ENCODE assay signal across 8 cellular contexts in the genomic region with DNA sequence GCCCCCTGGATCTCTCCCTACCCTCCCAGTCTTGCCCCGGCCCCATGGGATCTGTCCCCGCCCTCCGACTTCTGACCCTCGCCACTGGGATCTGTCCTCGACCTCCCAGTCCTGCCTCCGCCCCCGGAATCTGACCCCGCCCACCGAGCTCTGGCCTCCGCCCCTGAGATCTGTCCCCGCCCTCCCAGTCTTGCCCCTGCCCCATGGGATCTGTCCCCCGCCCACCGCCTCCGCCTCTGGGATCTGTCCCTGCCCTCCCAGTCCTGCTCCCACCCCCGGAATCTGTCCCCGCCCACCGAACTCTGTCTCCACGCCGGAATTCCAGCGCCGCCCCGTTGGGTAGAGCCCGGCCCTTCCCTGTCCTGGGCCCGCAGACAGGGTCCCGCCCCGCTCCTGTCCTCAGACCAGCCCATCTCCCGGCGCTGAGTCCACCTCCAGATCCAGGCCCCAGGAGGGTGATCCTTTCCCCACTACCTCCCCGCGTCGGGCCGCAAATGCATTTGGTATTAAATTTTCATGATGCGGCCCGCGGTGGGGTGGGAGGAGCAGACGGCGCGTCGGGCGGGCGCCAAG. TPM values are rescaled to one million over a fixed set of nuclear protein-coding genes. Genes with fewer than 3 reads are reported as not detected.
DNase-seq lines count a peak whose midpoint lies in the region; ATAC-seq and TF ChIP-seq lines count a peak whose summit lies in the region.

No MANE protein-coding gene starts in this region.

- peaks cover 56% of the 10 kb centered on the region for H3K4me1 Mint-ChIP-seq in activated CD4-positive, alpha-beta memory T cell treated with anti-CD3 and anti-CD28 coated beads, Interleukin-2, amount 10 ng/mL, durations not matched to agents 7 days and 5 days

- no peak for TF ChIP-seq CTCF in epithelial cell of esophagus (IDR thresholded peaks at IDR 0.05; ENCODE audit: insufficient read depth, low read depth, low read length, missing control alignments)
- TF ChIP-seq CTCF in suprapubic skin (IDR thresholded peaks at IDR 0.05): no peak

- H3K9me3 Mint-ChIP-seq in activated CD4-positive, alpha-beta memory T cell treated with anti-CD3 and anti-CD28 coated beads, Interleukin-2, amount 10 ng/mL, durations not matched to agents 7 days and 5 days: no peaks in the 10 kb centered on the region

- H3K4me1 ChIP-seq in suprapubic skin: peaks cover 35% of the 10 kb centered on the region

- H3K36me3 Mint-ChIP-seq in activated CD4-positive, alpha-beta memory T cell treated with anti-CD3 and anti-CD28 coated beads, Interleukin-2, amount 10 ng/mL, durations not matched to agents 7 days and 5 days (ENCODE audit: low read depth): peaks cover 24% of the 10 kb centered on the region

- no peak for TF ChIP-seq EP300 in suprapubic skin (IDR thresholded peaks at IDR 0.05)

- DNase-seq in NK-92 treated with Interleukin-12 subunit alpha and Interleukin-12 subunit beta, amount 100 ng/mL, for 24 hours (lab: John Stamatoyannopoulos, UW): peak; percentile 73
- DNase-seq in NK-92 (lab: John Stamatoyannopoulos, UW; ENCODE audit: unreplicated experiment): no peak
- DNase-seq in NCI-H446 (lab: John Stamatoyannopoulos, UW): peak; percentile 85 to 95
- peak; percentile 77 for DNase-seq in activated CD4-positive, alpha-beta memory T cell treated with anti-CD3 and anti-CD28 coated beads, Interleukin-2, amount 10 ng/mL, durations not matched to agents 7 days and 5 days
- peak; percentile 95 for DNase-seq in epithelial cell of esophagus (ENCODE audit: low read depth)
- peak; percentile 85 for DNase-seq in mucosa of gallbladder (ENCODE audit: low spot score)
- peak; percentile 99 for DNase-seq in suprapubic skin (ENCODE audit: low spot score in 2 of 2)

- CTCF ChIA-PET in activated CD4-positive, alpha-beta memory T cell treated with anti-CD3 and anti-CD28 coated beads, Interleukin-2, amount 10 ng/mL, durations not matched to agents 7 days and 5 days (lab: Charles Lee): interaction anchor here (0.6 to 2.2 kb wide), 12 partner anchors 9 to 449 kb away, joined by 3 to 11 read pairs (median 4); partner anchors contain the start of genes PIH1D1 and RUVBL2

- POLR2A ChIA-PET in activated CD4-positive, alpha-beta memory T cell treated with anti-CD3 and anti-CD28 coated beads, Interleukin-2, amount 10 ng/mL, durations not matched to agents 7 days and 5 days (lab: Charles Lee): interaction anchor here (1.0 to 3.4 kb wide), 3 partner anchors 9 to 50 kb away, joined by 3 to 19 read pairs (median 16); partner anchors contain the start of genes ALDH16A1 and PIH1D1

- peak; percentile 3 for ATAC-seq in HG02973 (IDR thresholded peaks at IDR 0.05; ENCODE audit: unreplicated experiment)

- under 1% methylated on average over 38 of the region's 41 CpGs for WGBS in suprapubic skin

- peak overlapping the region; percentile 88 for H3K27ac ChIP-seq in suprapubic skin

- H3K27me3 Mint-ChIP-seq in activated CD4-positive, alpha-beta memory T cell treated with anti-CD3 and anti-CD28 coated beads, Interleukin-2, amount 10 ng/mL, durations not matched to agents 7 days and 5 days: peaks cover 44% of the 10 kb centered on the region

- H3K4me3 ChIP-seq in epithelial cell of esophagus (ENCODE audit: low read length) (peak overlapping the region; percentile 71), suprapubic skin (peak overlapping the region; percentile 78)

- H3K27ac Mint-ChIP-seq in activated CD4-positive, alpha-beta memory T cell treated with anti-CD3 and anti-CD28 coated beads, Interleukin-2, amount 10 ng/mL, durations not matched to agents 7 days and 5 days: peak overlapping the region; percentile 83

- H3K36me3 ChIP-seq in suprapubic skin: peaks cover 12% of the 10 kb centered on the region

- no peaks in the 10 kb centered on the region for H3K9me3 ChIP-seq in suprapubic skin

- TF ChIP-seq POLR2A in suprapubic skin (IDR thresholded peaks at IDR 0.05): no peak

- peak overlapping the region; percentile 80 for H3K4me3 Mint-ChIP-seq in activated CD4-positive, alpha-beta memory T cell treated with anti-CD3 and anti-CD28 coated beads, Interleukin-2, amount 10 ng/mL, durations not matched to agents 7 days and 5 days

- peaks cover 41% of the 10 kb centered on the region for H3K27me3 ChIP-seq in suprapubic skin

RNA-seq across cellular contexts. Expression of gene SLC17A7, which starts 1.6 kb away (rescaled TPM):
- under 1 TPM; 0.30 to 0.43 TPM for total RNA-seq in activated CD4-positive, alpha-beta memory T cell treated with anti-CD3 and anti-CD28 coated beads, Interleukin-2, amount 10 ng/mL, durations not matched to agents 7 days and 5 days
- total RNA-seq in mucosa of gallbladder: 1.6 TPM
- 1 to 10 TPM in 3 of 4 donors, under 1 TPM in 1; 0.60 to 1.2 (median 1.1) TPM for total RNA-seq in suprapubic skin

RNA-seq across cellular contexts. Expression of gene PIH1D1, which starts 8.7 kb away (rescaled TPM):
- 100 to 1,000 TPM; 168 to 170 TPM for total RNA-seq in activated CD4-positive, alpha-beta memory T cell treated with anti-CD3 and anti-CD28 coated beads, Interleukin-2, amount 10 ng/mL, durations not matched to agents 7 days and 5 days
- 77.9 TPM for total RNA-seq in mucosa of gallbladder
- 100 to 1,000 TPM in 2 of 4 donors, 10 to 100 TPM in 2; 82.0 to 124 (median 104) TPM for total RNA-seq in suprapubic skin

RNA-seq across cellular contexts. Expression of gene ALDH16A1, which starts 10.1 kb away (rescaled TPM):
- 10 to 100 TPM; 34.1 to 36.6 TPM for total RNA-seq in activated CD4-positive, alpha-beta memory T cell treated with anti-CD3 and anti-CD28 coated beads, Interleukin-2, amount 10 ng/mL, durations not matched to agents 7 days and 5 days
- total RNA-seq in mucosa of gallbladder (45.3 TPM), suprapubic skin (10 to 100 TPM; 21.7 to 47.7 (median 35.9) TPM)

RNA-seq across cellular contexts. Expression of gene GFY, which starts 17.7 kb away (rescaled TPM):
- total RNA-seq in activated CD4-positive, alpha-beta memory T cell treated with anti-CD3 and anti-CD28 coated beads, Interleukin-2, amount 10 ng/mL, durations not matched to agents 7 days and 5 days: not detected
- total RNA-seq in mucosa of gallbladder (not detected), suprapubic skin (not detected)

RNA-seq across cellular contexts. Expression of gene PTH2, which starts 19.6 kb away (rescaled TPM):
- not detected for total RNA-seq in activated CD4-positive, alpha-beta memory T cell treated with anti-CD3 and anti-CD28 coated beads, Interleukin-2, amount 10 ng/mL, durations not matched to agents 7 days and 5 days
- total RNA-seq in mucosa of gallbladder (not detected), suprapubic skin (not detected)
